20 cellular contexts compared by ENCODE assay signal in the genomic region with DNA sequence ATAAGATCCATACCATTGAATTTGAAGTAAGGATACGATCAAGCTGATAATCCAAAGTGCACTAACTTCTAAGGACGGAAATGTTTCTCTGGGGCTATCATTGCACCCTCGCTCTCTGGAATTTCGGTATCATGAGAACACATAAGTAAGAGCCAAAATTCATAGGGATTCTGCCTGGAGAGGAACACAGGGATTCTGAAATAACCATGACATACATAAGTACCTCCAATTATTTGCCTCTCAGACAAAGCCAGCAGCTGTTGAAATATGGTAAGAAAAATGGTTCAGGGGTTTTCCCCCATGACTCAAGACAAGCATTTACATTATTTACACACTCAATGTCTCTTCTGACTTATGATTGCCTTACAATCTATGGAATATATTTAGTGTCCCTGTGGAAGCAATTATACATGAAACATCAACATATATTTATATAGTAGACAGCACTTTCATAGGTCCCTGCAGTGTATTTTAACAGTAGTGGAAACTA.
DNase-seq lines count a peak whose midpoint lies in the region; ATAC-seq, FAIRE-seq and TF ChIP-seq lines count a peak whose summit lies in the region.
"Had no signal": no experiment of that assay in that cellular context is flagged by ENCODE, and none has a peak within 500 bp of the region (broad histone marks: within the 10 kb centered on the region; RNA-seq: fewer than 3 reads in every experiment).

No MANE protein-coding gene starts in this region.

- FAIRE-seq in bronchial epithelial cell (lab: Jason Lieb, UNC) = no peak
- FAIRE-seq: G401.6, GM19239 had no signal

- peak; percentile 31 for DNase-seq in NCI-H1436 (lab: John Stamatoyannopoulos, UW)
- DNase-seq in NCI-H1436 treated with DMSO at 0.1 percent for 48 hours (lab: John Stamatoyannopoulos, UW) = no peak
- DNase-seq in DMS53 (lab: John Stamatoyannopoulos, UW) = peak; percentile 78
- peak; percentile 90 for DNase-seq in NCI-H69 (lab: John Stamatoyannopoulos, UW)
- DNase-seq in bronchial epithelial cell (ENCODE audit: low read depth) = peak; percentile 51
- no peak for DNase-seq in SKM-1 (lab: John Stamatoyannopoulos, UW; ENCODE audit: unreplicated experiment)
- DNase-seq: 8988T, ACHN, NCI-H1092, NCI-H187 treated with DMSO at 0.1 percent for 48 hours, NCI-H2171, NCI-H345, SIG-M5, T-helper 2 cell had no signal

- no peak for ATAC-seq in GM21737 (IDR thresholded peaks at IDR 0.05; ENCODE audit: unreplicated experiment)
- no peak for ATAC-seq in GM18520 (IDR thresholded peaks at IDR 0.05; ENCODE audit: unreplicated experiment)
- ATAC-seq: Panc1, SK-N-SH treated with all-trans-retinoic acid at 6 μM for 48 hours had no signal

- H3K27me3 ChIP-seq in bronchial epithelial cell (ENCODE audit: control insufficient read depth, insufficient read depth, low read length) = no peaks in the 10 kb centered on the region

- no peaks in the 10 kb centered on the region for H3K36me3 ChIP-seq in bronchial epithelial cell (ENCODE audit: control insufficient read depth, insufficient read depth, low read length)

- no peak for TF ChIP-seq CTCF in bronchial epithelial cell (IDR thresholded peaks at IDR 0.05; ENCODE audit: insufficient read depth, low read length, severe bottlenecking)

- H3K4me3 ChIP-seq in bronchial epithelial cell (ENCODE audit: low read depth, low read length) = no peak overlapping the region

Comparison
In these comparisons a context has a peak if more than half of its experiments do, and no peak if none do; other contexts are left out.
1. DNase-seq: peak in NCI-H1436 (single experiment), DMS53 (single experiment), NCI-H69 (single experiment) and bronchial epithelial cell (single experiment); none in NCI-H1436 treated with DMSO at 0.1 percent for 48 hours (single experiment) and SKM-1 (single experiment).